In genomic region chr10:70069346-70069745, GRCh38 we compare ENCODE assay signal across 25 cellular contexts. TPM values are rescaled to one million over a fixed set of nuclear protein-coding genes. Genes with fewer than 3 reads are reported as not detected.
A peak's percentile ranks its signal among the peaks of the same experiment; 100 is the strongest.
DNase-seq lines count a peak whose midpoint lies in the region; TF ChIP-seq lines count a peak whose summit lies in the region.
"Had no signal": no experiment of that assay in that cellular context is flagged by ENCODE, and none has a peak within 500 bp of the region (broad histone marks: within the 10 kb centered on the region; RNA-seq: fewer than 3 reads in every experiment).

No MANE protein-coding gene starts in this region.

- intact Hi-C loops in A673 (cut with micrococcal nuclease; ENCODE audit: unreplicated experiment) (no loop called here), OCI-LY7 (cut with micrococcal nuclease; ENCODE audit: unreplicated experiment) (no loop called here)
- intact Hi-C loops in CD4-positive, alpha-beta memory T cell (cut with micrococcal nuclease) = no loop called here

- POLR2A ChIA-PET in A673 (lab: Charles Lee; ENCODE audit: low non-redundant PET) = no interaction called here
- POLR2A ChIA-PET in OCI-LY7 (lab: Charles Lee) = no interaction called here
- POLR2A ChIA-PET in CD4-positive, alpha-beta memory T cell (lab: Charles Lee; ENCODE audit: partially characterized antibody) = no interaction called here

- H3K4me1 ChIP-seq in A673 (ENCODE audit: insufficient read depth, low read length, poor library complexity, severe bottlenecking) = peaks cover 26% of the 10 kb centered on the region
- no peaks in the 10 kb centered on the region for H3K4me1 ChIP-seq in OCI-LY7 (ENCODE audit: insufficient read depth, low read length, poor library complexity, severe bottlenecking)
- H3K4me1 ChIP-seq in CD4-positive, alpha-beta memory T cell (ENCODE audit: insufficient read depth, low read length) = no peaks in the 10 kb centered on the region
- H3K4me1 ChIP-seq: A549, BE2C had no signal

- BruUV-seq in A673 (replicated peaks; lab: Mats Ljungman, UMichigan) (no TSS peak), OCI-LY7 (replicated peaks; lab: Mats Ljungman, UMichigan) (no TSS peak)

- H3K4me3 ChIP-seq in A673 (ENCODE audit: low read depth, low read length, poor library complexity, severe bottlenecking) = no peak overlapping the region
- H3K4me3 ChIP-seq in OCI-LY7 (ENCODE audit: low read depth, low read length, poor library complexity, severe bottlenecking) = no peak overlapping the region
- no peak overlapping the region for H3K4me3 ChIP-seq in CD4-positive, alpha-beta memory T cell (ENCODE audit: low read length in 2 of 2)
- H3K4me3 ChIP-seq: A549; BLaER1 treated with 17β-estradiol and CSF1 and Interleukin-3, amounts not matched to agents 10 nM and 100 nM; GM12878 had no signal

- peak overlapping the region; percentile 71 for H3K27ac Mint-ChIP-seq in mesothelial cell of epicardium
- peak overlapping the region; percentile 53 for H3K27ac Mint-ChIP-seq in nephron progenitor cell
- H3K27ac Mint-ChIP-seq in CD4-positive, alpha-beta memory T cell = no peak overlapping the region
- H3K27ac Mint-ChIP-seq: CD4-positive, alpha-beta T cell; CD8-positive, alpha-beta memory T cell had no signal

- H3K27me3 Mint-ChIP-seq in mesothelial cell of epicardium (ENCODE audit: low read depth) = no peaks in the 10 kb centered on the region
- peaks cover 3% of the 10 kb centered on the region for H3K27me3 Mint-ChIP-seq in nephron progenitor cell (ENCODE audit: low read depth, poor library complexity)
- peaks cover 0 to 3% of the 10 kb centered on the region in 2 donors for H3K27me3 Mint-ChIP-seq in CD4-positive, alpha-beta memory T cell
- H3K27me3 Mint-ChIP-seq: CD4-positive, alpha-beta T cell had no signal

- H3K9me2 ChIP-seq in OCI-LY7 (ENCODE audit: insufficient read depth, low read length) = no peaks in the 10 kb centered on the region

- DNase-seq in A673 (ENCODE audit: low spot score) = no peak
- DNase-seq in OCI-LY7 (ENCODE audit: low spot score) = no peak
- DNase-seq in mesothelial cell of epicardium (ENCODE audit: low spot score in 2 of 2, unreplicated experiment in 2 of 2) = no peak
- no peak for DNase-seq in nephron progenitor cell
- no peak for DNase-seq in NCI-H2029 treated with DMSO at 0.1 percent for 48 hours (lab: John Stamatoyannopoulos, UW)
- DNase-seq in pons (ENCODE audit: low spot score) = no peak
- DNase-seq in SHP77 treated with DMSO at 0.1 percent for 48 hours (lab: John Stamatoyannopoulos, UW) = no peak
- no peak for DNase-seq in CD4-positive, alpha-beta memory T cell
- DNase-seq: ACHN; BE2C; CD4-positive, alpha-beta T cell; CD8-positive, alpha-beta memory T cell; COR-L47; DMS 273 treated with DMSO at 0.1 percent for 48 hours; DMS153; DMS53; DMS79; DND-41; EL; GDM1 had no signal

- H3K9me3 Mint-ChIP-seq in mesothelial cell of epicardium (peaks cover 3% of the 10 kb centered on the region), nephron progenitor cell (peaks cover 5% of the 10 kb centered on the region)
- H3K9me3 Mint-ChIP-seq in CD4-positive, alpha-beta memory T cell = no peaks in the 10 kb centered on the region
- H3K9me3 Mint-ChIP-seq: CD4-positive, alpha-beta T cell; CD8-positive, alpha-beta memory T cell had no signal

- H2AFZ ChIP-seq in OCI-LY7 (ENCODE audit: low read length) = peak overlapping the region; percentile 20; the same call in 1 of the 2 replicates

- H3K36me3 ChIP-seq in A673 (ENCODE audit: insufficient read depth, low read length, poor library complexity, severe bottlenecking) (peaks cover 45% of the 10 kb centered on the region), OCI-LY7 (ENCODE audit: insufficient read depth, low read length) (no peaks in the 10 kb centered on the region)
- H3K36me3 ChIP-seq in CD4-positive, alpha-beta memory T cell (ENCODE audit: insufficient read depth, low read length) = no peaks in the 10 kb centered on the region
- H3K36me3 ChIP-seq: BE2C had no signal

- peak overlapping the region; percentile 62 for H3K27ac ChIP-seq in A673 (ENCODE audit: low read depth, low read length, poor library complexity, severe bottlenecking)
- no peak overlapping the region for H3K27ac ChIP-seq in OCI-LY7 (ENCODE audit: low read depth, low read length, poor library complexity, severe bottlenecking)
- no peak overlapping the region for H3K27ac ChIP-seq in CD4-positive, alpha-beta memory T cell (ENCODE audit: low read depth, low read length)
- H3K27ac ChIP-seq: 22Rv1; A549; BLaER1 treated with 17β-estradiol and CSF1 and Interleukin-3, amounts not matched to agents 10 nM and 100 nM; C4-2B had no signal

- H3K4me3 Mint-ChIP-seq in mesothelial cell of epicardium = no peak overlapping the region
- H3K4me3 Mint-ChIP-seq in nephron progenitor cell = no peak overlapping the region
- no peak overlapping the region for H3K4me3 Mint-ChIP-seq in CD4-positive, alpha-beta memory T cell
- H3K4me3 Mint-ChIP-seq: CD4-positive, alpha-beta T cell; CD8-positive, alpha-beta memory T cell had no signal

- H3K9me3 ChIP-seq in A673 (ENCODE audit: low read depth, low read length, poor library complexity, severe bottlenecking) (no peaks in the 10 kb centered on the region), OCI-LY7 (ENCODE audit: low read length) (no peaks in the 10 kb centered on the region)
- H3K9me3 ChIP-seq in CD4-positive, alpha-beta memory T cell (ENCODE audit: control insufficient read depth in 1 of 2, low read length in 2 of 2) = no peaks in the 10 kb centered on the region
- H3K9me3 ChIP-seq: A549, BE2C had no signal

- CTCF ChIA-PET in A673 (lab: Charles Lee) (no interaction called here), OCI-LY7 (lab: Charles Lee; ENCODE audit: unreplicated experiment) (no interaction called here)
- CTCF ChIA-PET in CD4-positive, alpha-beta memory T cell (lab: Charles Lee; ENCODE audit: partially characterized antibody) = no interaction called here

- no peaks in the 10 kb centered on the region for H3K27me3 ChIP-seq in A673 (replicated peaks; ENCODE audit: insufficient read depth, low read depth, low read length, poor library complexity)
- H3K27me3 ChIP-seq in CD4-positive, alpha-beta memory T cell (ENCODE audit: insufficient read depth, low read length) = no peaks in the 10 kb centered on the region
- H3K27me3 ChIP-seq: BE2C; BLaER1 treated with 17β-estradiol and CSF1 and Interleukin-3, amounts not matched to agents 10 nM and 100 nM had no signal

- H3K79me2 ChIP-seq in OCI-LY7 (ENCODE audit: insufficient read depth, low read depth, low read length) = no peaks in the 10 kb centered on the region

- H3K36me3 Mint-ChIP-seq in mesothelial cell of epicardium (peaks cover 22% of the 10 kb centered on the region), nephron progenitor cell (ENCODE audit: low read depth) (peaks cover 47% of the 10 kb centered on the region)
- H3K36me3 Mint-ChIP-seq in CD4-positive, alpha-beta memory T cell = no peaks in the 10 kb centered on the region
- H3K36me3 Mint-ChIP-seq: CD8-positive, alpha-beta memory T cell had no signal

- TF ChIP-seq CTCF in A673 (conservative IDR thresholded peaks at IDR 0.05; ENCODE audit: low read depth, low read length) (no peak), OCI-LY7 (conservative IDR thresholded peaks at IDR 0.05; ENCODE audit: low read length) (no peak), mesothelial cell of epicardium (IDR thresholded peaks at IDR 0.05; ENCODE audit: unreplicated experiment) (no peak), nephron progenitor cell (IDR thresholded peaks at IDR 0.05) (no peak)

- H4K20me1 ChIP-seq in OCI-LY7 (ENCODE audit: insufficient read depth, low read length) = no peaks in the 10 kb centered on the region

- peaks cover 3% of the 10 kb centered on the region for H3K4me1 Mint-ChIP-seq in mesothelial cell of epicardium
- peaks cover 33% of the 10 kb centered on the region for H3K4me1 Mint-ChIP-seq in nephron progenitor cell
- H3K4me1 Mint-ChIP-seq in CD4-positive, alpha-beta memory T cell = peaks cover 0 to 3% (median 0%) of the 10 kb centered on the region in 4 donors
- H3K4me1 Mint-ChIP-seq: CD8-positive, alpha-beta memory T cell had no signal

- H3K4me2 ChIP-seq in OCI-LY7 (ENCODE audit: low read length) = no peak overlapping the region
- H3K4me2 ChIP-seq: A549 had no signal

RNA-seq across cellular contexts. Expression of gene MACROH2A2, which starts 16.7 kb away (rescaled TPM):
- 301 and 326 TPM in 2 replicates for total RNA-seq in A673 (2021)
- not detected in 2 replicates for total RNA-seq in OCI-LY7 (2014; rRNA removed; shearing (Covaris generic))
- not detected in 2 replicates for total RNA-seq in OCI-LY7 (2022)
- total RNA-seq in mesothelial cell of epicardium = 122 to 128 TPM (median 125 TPM) in 3 replicates
- 1 to 10 TPM; 4.8 to 5.5 TPM for total RNA-seq in CD4-positive, alpha-beta memory T cell
- 1 to 10 TPM; 4.6 to 5.6 TPM for polyA plus RNA-seq in CD4-positive, alpha-beta memory T cell
- total RNA-seq: GM12878 had no signal

Comparison
In these comparisons a context has a peak if more than half of its experiments do, and no peak if none do; other contexts are left out.
1. H3K27ac Mint-ChIP-seq: peak in mesothelial cell of epicardium (single experiment) and nephron progenitor cell (single experiment); none in CD4-positive, alpha-beta memory T cell (0 of 7).
2. RNA of gene MACROH2A2, which starts 16.7 kb away (total RNA-seq): 301 to 326 TPM in A673 and 122 to 128 TPM in mesothelial cell of epicardium; 4.8 to 5.5 TPM in CD4-positive, alpha-beta memory T cell and not detected in OCI-LY7; every median in the first group is over 10 times any median in the second.